ENCODE assay signal across 19 cellular contexts in the genomic region with DNA sequence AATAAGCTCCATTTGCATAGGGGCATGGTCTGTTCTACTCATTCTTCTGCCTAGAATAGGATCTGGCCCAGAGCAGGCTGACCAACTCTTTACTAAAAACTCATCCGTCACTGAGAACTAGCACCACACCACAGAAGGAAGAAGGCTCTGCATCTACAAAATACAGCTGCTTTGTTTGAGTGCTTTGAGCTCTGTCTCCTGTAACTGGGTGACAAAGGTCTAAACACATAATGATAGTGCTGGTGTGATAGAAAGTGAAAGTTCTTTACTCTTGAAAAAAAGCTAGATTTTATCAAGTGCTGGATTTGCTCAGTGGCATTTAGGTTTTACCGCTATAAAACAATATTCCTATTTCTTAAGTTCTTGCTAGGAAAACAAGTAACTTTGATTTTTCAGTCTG.
DNase-seq lines count a peak whose midpoint lies in the region; ATAC-seq and FAIRE-seq lines count a peak whose summit lies in the region.
"Had no signal": no experiment of that assay in that cellular context is flagged by ENCODE, and none has a peak within 500 bp of the region (broad histone marks: within the 10 kb centered on the region; RNA-seq: fewer than 3 reads in every experiment).

No MANE protein-coding gene starts in this region.

- no peaks in the 10 kb centered on the region for H3K36me3 Mint-ChIP-seq in activated T-helper 1 cell treated with anti-CD3 and anti-CD28 coated beads, Interleukin-12 subunit alpha, Interleukin-12 subunit beta, Interleukin-2, Interleukin-4 antibody, amounts not matched to agents 30 ng/mL and 10 ng/mL and 1 ng/mL, durations not matched to agents 14 hours and 24 hours and 36 hours (ENCODE audit: low read depth)
- H3K36me3 Mint-ChIP-seq: stimulated activated effector memory CD8-positive, alpha-beta T cell treated with anti-CD3 and anti-CD28 coated beads, Interleukin-12 subunit alpha, Interleukin-12 subunit beta, amount 100 ng/mL, for 72 hours; T-cell had no signal

- H3K4me1 Mint-ChIP-seq in activated T-helper 1 cell treated with anti-CD3 and anti-CD28 coated beads, Interleukin-12 subunit alpha, Interleukin-12 subunit beta, Interleukin-2, Interleukin-4 antibody, amounts not matched to agents 30 ng/mL and 10 ng/mL and 1 ng/mL, durations not matched to agents 14 hours and 24 hours and 36 hours (ENCODE audit: low read depth): peaks cover 12% of the 10 kb centered on the region
- H3K4me1 Mint-ChIP-seq: B cell; stimulated activated effector memory CD8-positive, alpha-beta T cell treated with anti-CD3 and anti-CD28 coated beads, Interleukin-12 subunit alpha, Interleukin-12 subunit beta, amount 100 ng/mL, for 72 hours had no signal

- H3K9me3 Mint-ChIP-seq in activated T-helper 1 cell treated with anti-CD3 and anti-CD28 coated beads, Interleukin-12 subunit alpha, Interleukin-12 subunit beta, Interleukin-2, Interleukin-4 antibody, amounts not matched to agents 30 ng/mL and 10 ng/mL and 1 ng/mL, durations not matched to agents 14 hours and 24 hours and 36 hours: no peaks in the 10 kb centered on the region

- peak; percentile 31 for FAIRE-seq in GM19239 (lab: Jason Lieb, UNC)
- FAIRE-seq: H54 had no signal

- H3K27me3 Mint-ChIP-seq in activated T-helper 1 cell treated with anti-CD3 and anti-CD28 coated beads, Interleukin-12 subunit alpha, Interleukin-12 subunit beta, Interleukin-2, Interleukin-4 antibody, amounts not matched to agents 30 ng/mL and 10 ng/mL and 1 ng/mL, durations not matched to agents 14 hours and 24 hours and 36 hours (ENCODE audit: insufficient read depth): peaks cover 2% of the 10 kb centered on the region
- H3K27me3 Mint-ChIP-seq: activated naive CD8-positive, alpha-beta T cell; B cell had no signal

- peak overlapping the region; percentile 64 for H3K27ac Mint-ChIP-seq in activated T-helper 1 cell treated with anti-CD3 and anti-CD28 coated beads, Interleukin-12 subunit alpha, Interleukin-12 subunit beta, Interleukin-2, Interleukin-4 antibody, amounts not matched to agents 30 ng/mL and 10 ng/mL and 1 ng/mL, durations not matched to agents 14 hours and 24 hours and 36 hours
- H3K27ac Mint-ChIP-seq: activated naive CD8-positive, alpha-beta T cell; B cell; stimulated activated effector memory CD8-positive, alpha-beta T cell treated with anti-CD3 and anti-CD28 coated beads, Interleukin-12 subunit alpha, Interleukin-12 subunit beta, amount 100 ng/mL, for 72 hours; T-cell had no signal

- peak; percentile 4 for DNase-seq in GM19239 (ENCODE audit: insufficient read length, low spot score)
- no peak for DNase-seq in activated T-helper 1 cell treated with anti-CD3 and anti-CD28 coated beads, Interleukin-12 subunit alpha, Interleukin-12 subunit beta, Interleukin-2, Interleukin-4 antibody, amounts not matched to agents 30 ng/mL and 10 ng/mL and 1 ng/mL, durations not matched to agents 14 hours and 24 hours and 36 hours (ENCODE audit: low spot score)
- DNase-seq in activated effector memory CD4-positive, alpha-beta T cell treated with anti-CD3 and anti-CD28 coated beads, Interleukin-2, amount 50 U/mL, for 16 hours: no peak
- no peak for DNase-seq in hypothalamus (lab: John Stamatoyannopoulos, UW)
- DNase-seq: Calu3, NCI-H1694, spleen, T-cell, transverse colon, WERI-Rb-1 had no signal

- intact Hi-C loops in activated T-helper 1 cell treated with anti-CD3 and anti-CD28 coated beads, Interleukin-12 subunit alpha, Interleukin-12 subunit beta, Interleukin-2, Interleukin-4 antibody, amounts not matched to agents 30 ng/mL and 10 ng/mL and 1 ng/mL, durations not matched to agents 14 hours and 24 hours and 36 hours (cut with micrococcal nuclease): loop anchor here (1.0 kb wide), 1 partner anchor 47 kb away; no protein-coding TSS in a partner anchor

- peak; percentile 59 for ATAC-seq in GM18502 (IDR thresholded peaks at IDR 0.05; ENCODE audit: poor library complexity, unreplicated experiment)
- ATAC-seq in HG02885 (IDR thresholded peaks at IDR 0.05; ENCODE audit: poor library complexity, unreplicated experiment): peak; percentile 71
- no peak for ATAC-seq in HG02981 (IDR thresholded peaks at IDR 0.05; ENCODE audit: unreplicated experiment)
- no peak for ATAC-seq in activated CD4-positive, CD25-positive, alpha-beta regulatory T cell treated with anti-CD3 and anti-CD28 coated beads, Interleukin-2, amount 50 U/mL, for 24 hours
- ATAC-seq: Right ventricle myocardium inferior; stimulated activated effector memory CD8-positive, alpha-beta T cell treated with anti-CD3 and anti-CD28 coated beads, Interleukin-12 subunit alpha, Interleukin-12 subunit beta, amount 100 ng/mL, for 72 hours had no signal

- H3K4me3 Mint-ChIP-seq in activated T-helper 1 cell treated with anti-CD3 and anti-CD28 coated beads, Interleukin-12 subunit alpha, Interleukin-12 subunit beta, Interleukin-2, Interleukin-4 antibody, amounts not matched to agents 30 ng/mL and 10 ng/mL and 1 ng/mL, durations not matched to agents 14 hours and 24 hours and 36 hours: no peak overlapping the region
- H3K4me3 Mint-ChIP-seq: activated naive CD8-positive, alpha-beta T cell; B cell; stimulated activated effector memory CD8-positive, alpha-beta T cell treated with anti-CD3 and anti-CD28 coated beads, Interleukin-12 subunit alpha, Interleukin-12 subunit beta, amount 100 ng/mL, for 72 hours; T-cell had no signal

Comparison
In these comparisons a context has a peak if more than half of its experiments do, and no peak if none do; other contexts are left out.
1. ATAC-seq: peak in GM18502 (single experiment) and HG02885 (single experiment); none in HG02981 (single experiment) and activated CD4-positive, CD25-positive, alpha-beta regulatory T cell treated with anti-CD3 and anti-CD28 coated beads, Interleukin-2, amount 50 U/mL, for 24 hours (0 of 2).